8 cellular contexts compared by ENCODE assay signal in the genomic region with DNA sequence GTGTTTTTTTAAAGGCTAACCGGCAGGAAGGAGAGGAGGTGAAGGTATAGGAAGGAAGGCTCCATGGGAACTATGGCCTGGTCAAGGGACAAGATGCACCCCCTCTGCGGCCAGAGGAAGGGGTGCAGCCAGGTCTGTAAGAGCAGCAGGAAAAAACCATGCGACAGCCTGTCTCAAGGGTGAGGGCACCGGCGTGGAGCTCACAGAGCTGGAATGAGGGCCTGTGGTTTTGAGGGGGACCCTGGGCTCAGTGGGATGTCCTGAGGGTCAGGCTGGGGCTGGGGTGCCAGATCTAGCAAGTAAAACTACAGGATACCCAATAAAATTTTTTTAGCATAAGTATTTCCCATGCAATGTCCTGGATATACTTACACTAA. TPM values are rescaled to one million over a fixed set of nuclear protein-coding genes. Genes with fewer than 3 reads are reported as not detected.
DNase-seq lines count a peak whose midpoint lies in the region; ATAC-seq and TF ChIP-seq lines count a peak whose summit lies in the region.

No MANE protein-coding gene starts in this region.

- H2AFZ ChIP-seq in neural cell (ENCODE audit: low read depth, low read length), result peak overlapping the region; percentile 60

- peaks cover 24% of the 10 kb centered on the region for H3K4me1 ChIP-seq in BLaER1

- H3K36me3 ChIP-seq in BLaER1, result peaks cover 31% of the 10 kb centered on the region
- peaks cover 6% of the 10 kb centered on the region for H3K36me3 ChIP-seq in neural cell (ENCODE audit: insufficient read depth, low read length)

- no peaks in the 10 kb centered on the region for H3K9me2 ChIP-seq in neural cell (ENCODE audit: insufficient read depth, low read length)

- H3K4me3 ChIP-seq in BLaER1 (peak overlapping the region; percentile 83), NB4 (ENCODE audit: low read depth, low read length) (peak overlapping the region; percentile 94), dorsolateral prefrontal cortex (peak overlapping the region; percentile 64 to 98 (median 84)), neural cell (ENCODE audit: low read length) (peak overlapping the region; percentile 84)

- H3K9ac ChIP-seq in BLaER1 (peak overlapping the region; percentile 97), neural cell (ENCODE audit: low read length) (peak overlapping the region; percentile 96)

- TF ChIP-seq RAD21 in neural cell (conservative IDR thresholded peaks at IDR 0.05), result no peak

- no peak for DNase-seq in NB4 (ENCODE audit: low read depth)
- no peak for DNase-seq in dorsolateral prefrontal cortex
- DNase-seq in activated effector memory CD4-positive, alpha-beta T cell treated with anti-CD3 and anti-CD28 coated beads, Interleukin-2, amount 50 U/mL, for 16 hours, result no peak
- no peak for DNase-seq in HuH-7.5 (ENCODE audit: low spot score)
- DNase-seq in activated CD4-positive, alpha-beta T cell treated with anti-CD3 and anti-CD28 coated beads for 1 hour, result no peak

- H3K27me3 ChIP-seq in BLaER1, result peaks cover 24% of the 10 kb centered on the region; the same call in 1 of the 2 replicates
- no peaks in the 10 kb centered on the region for H3K27me3 ChIP-seq in dorsolateral prefrontal cortex
- H3K27me3 ChIP-seq in neural cell (ENCODE audit: insufficient read depth, low read depth, low read length), result no peaks in the 10 kb centered on the region

- H3K9me3 ChIP-seq in BLaER1, result no peaks in the 10 kb centered on the region
- H3K9me3 ChIP-seq in neural cell (ENCODE audit: low read length), result no peaks in the 10 kb centered on the region

- H4K20me1 ChIP-seq in BLaER1 (peaks cover 9% of the 10 kb centered on the region; the same call in 1 of the 2 replicates), neural cell (ENCODE audit: insufficient read depth) (no peaks in the 10 kb centered on the region)

- no peak for TF ChIP-seq EP300 in neural cell (conservative IDR thresholded peaks at IDR 0.05; ENCODE audit: poor library complexity, severe bottlenecking)

- H3K27ac ChIP-seq in BLaER1 (peak overlapping the region; percentile 99), dorsolateral prefrontal cortex (peak overlapping the region; percentile 80 to 100 (median 100)), neural cell (ENCODE audit: low read length) (peak overlapping the region; percentile 91)

- H3F3A ChIP-seq in neural cell (ENCODE audit: insufficient read depth, low read length, poor library complexity, severe bottlenecking), result no peaks in the 10 kb centered on the region

- TF ChIP-seq CTCF in NB4 (IDR thresholded peaks at IDR 0.05; ENCODE audit: low read depth, low read length) (no peak), dorsolateral prefrontal cortex (IDR thresholded peaks at IDR 0.05 in 54 of 56, conservative IDR thresholded peaks at IDR 0.05 in 2 of 56; ENCODE audit: low read depth in 1 of 56, partially characterized antibody in 56 of 56) (no peak), neural cell (IDR thresholded peaks at IDR 0.05; ENCODE audit: poor library complexity, severe bottlenecking) (no peak)

- peaks cover 3% of the 10 kb centered on the region for H3K79me2 ChIP-seq in neural cell (replicated peaks; ENCODE audit: insufficient read depth, low read length)

- intact Hi-C loops in dorsolateral prefrontal cortex (cut with DNase I), result loop anchor here (1.0 to 5.0 kb wide), 3 partner anchors 11 to 63 kb away; a partner anchor contains a TSS

- H3K4me2 ChIP-seq in BLaER1 (peak overlapping the region; percentile 100), neural cell (ENCODE audit: low read length) (peak overlapping the region; percentile 42)

- TF ChIP-seq POLR2A in NB4 (IDR thresholded peaks at IDR 0.05; ENCODE audit: extremely low read depth, insufficient read length), result no peak

- ATAC-seq in GM18519 (IDR thresholded peaks at IDR 0.05; ENCODE audit: low FRiP score, unreplicated experiment), result no peak

TF ChIP-seq in neural cell, 6 proteins besides CTCF, POLR2A, EP300 and RAD21:
- TF ChIP-seq SMC3 (conservative IDR thresholded peaks at IDR 0.05; ENCODE audit: poor library complexity) (no peak), MXI1 (conservative IDR thresholded peaks at IDR 0.05; ENCODE audit: poor library complexity, severe bottlenecking) (no peak), POLR2AphosphoS5 (IDR thresholded peaks at IDR 0.05) (no peak), EZH2 (IDR thresholded peaks at IDR 0.05; ENCODE audit: borderline replicate concordance, insufficient read depth, low read length, poor library complexity, severe bottlenecking) (no peak), TAF1 (IDR thresholded peaks at IDR 0.05; ENCODE audit: low read depth) (no peak)

RNA-seq across cellular contexts. Expression of a gene that starts 0.5 kb away (rescaled TPM):
- total RNA-seq in dorsolateral prefrontal cortex, result 10 to 100 TPM; 36.3 to 86.0 (median 59.4) TPM
- polyA plus RNA-seq in neural cell, result 13.5 and 34.2 TPM in 2 replicates
- 12.4 and 17.6 TPM in 2 replicates for polyA minus RNA-seq in neural cell

RNA-seq across cellular contexts. Expression of a gene that starts 5.9 kb away (rescaled TPM):
- total RNA-seq in dorsolateral prefrontal cortex, result 10 to 100 TPM in 119 of 120 experiments, 1 to 10 TPM in 1; 9.3 to 42.9 (median 24.0) TPM
- 39.2 and 43.6 TPM in 2 replicates for polyA plus RNA-seq in neural cell
- polyA minus RNA-seq in neural cell, result 4.7 and 6.6 TPM in 2 replicates

RNA-seq across cellular contexts. Expression of a gene that starts 8.3 kb away (rescaled TPM):
- total RNA-seq in dorsolateral prefrontal cortex, result 100 to 1,000 TPM in 111 of 120 experiments, 10 to 100 TPM in 9; 50.8 to 265 (median 149) TPM
- 10.3 and 12.3 TPM in 2 replicates for polyA plus RNA-seq in neural cell
- 16.8 and 31.2 TPM in 2 replicates for polyA minus RNA-seq in neural cell

RNA-seq across cellular contexts. Expression of a gene that starts 9.9 kb away (rescaled TPM):
- total RNA-seq in dorsolateral prefrontal cortex, result 10 to 100 TPM; 29.8 to 66.3 (median 45.6) TPM
- 42.2 and 44.1 TPM in 2 replicates for polyA plus RNA-seq in neural cell
- polyA minus RNA-seq in neural cell, result 18.5 and 20.5 TPM in 2 replicates

RNA-seq across cellular contexts. Expression of a gene that starts 18.7 kb away (rescaled TPM):
- 10 to 100 TPM; 22.7 to 49.6 (median 30.9) TPM for total RNA-seq in dorsolateral prefrontal cortex
- 64.9 and 81.6 TPM in 2 replicates for polyA plus RNA-seq in neural cell
- polyA minus RNA-seq in neural cell, result 40.6 and 46.5 TPM in 2 replicates
